ENCODE assay signal across 16 cellular contexts in the genomic region with DNA sequence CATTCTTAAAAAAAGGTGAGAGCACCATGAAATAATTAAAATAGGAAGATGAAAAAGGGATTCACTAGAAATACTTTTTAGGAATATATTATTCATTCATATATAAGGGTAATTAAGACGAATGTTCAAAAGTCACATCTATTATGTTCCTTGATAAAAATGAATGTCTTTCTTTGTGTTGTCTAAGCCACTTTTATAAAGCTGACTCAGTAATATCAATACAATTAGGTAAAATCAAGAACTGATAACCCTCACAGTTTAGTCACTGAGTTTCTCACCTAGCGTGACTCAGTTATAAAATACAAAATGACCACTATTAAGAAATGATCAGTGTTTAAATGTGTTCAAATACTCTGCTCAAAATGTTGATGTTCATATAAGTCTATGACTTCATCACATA.
A peak's percentile ranks its signal among the peaks of the same experiment; 100 is the strongest.
DNase-seq lines count a peak whose midpoint lies in the region; ATAC-seq, FAIRE-seq and TF ChIP-seq lines count a peak whose summit lies in the region.
"Had no signal": no experiment of that assay in that cellular context is flagged by ENCODE, and none has a peak within 500 bp of the region (broad histone marks: within the 10 kb centered on the region; RNA-seq: fewer than 3 reads in every experiment).

No MANE protein-coding gene starts in this region.

- in situ Hi-C loops in IMR-90 (cut with MboI; ENCODE audit: low sequenced_read_pairs): no loop called here
- in situ Hi-C loops in K562 (cut with MboI): no loop called here

- H4K5ac ChIP-seq in IMR-90 (ENCODE audit: low read depth, low read length): no peak overlapping the region

- peak; percentile 68 for FAIRE-seq in D721Med (lab: Jason Lieb, UNC)
- FAIRE-seq in K562 (lab: Jason Lieb, UNC): no peak
- FAIRE-seq: GM12878 had no signal

- no peaks in the 10 kb centered on the region for H3K9me3 ChIP-seq in IMR-90 (ENCODE audit: control insufficient read depth, insufficient read depth, low read length)
- no peaks in the 10 kb centered on the region for H3K9me3 ChIP-seq in K562 (replicated peaks; ENCODE audit: control insufficient read depth, insufficient read depth, low read depth, low read length)
- no peaks in the 10 kb centered on the region for H3K9me3 ChIP-seq in adrenal gland (replicated peaks in 1 of 3)
- H3K9me3 ChIP-seq: BLaER1 treated with 17β-estradiol and CSF1 and Interleukin-3, amounts not matched to agents 10 nM and 100 nM had no signal

- ATAC-seq in IMR-90 (ENCODE audit: low read depth) (no peak; the same call in 1 of the 2 replicates), K562 (no peak), HG02938 (IDR thresholded peaks at IDR 0.05; ENCODE audit: unreplicated experiment) (no peak)
- ATAC-seq: CD8-positive, alpha-beta T cell; GM12878 had no signal

- no peak for TF ChIP-seq EP300 in K562 (IDR thresholded peaks at IDR 0.05; ENCODE audit: low read length)

- H3K36me3 ChIP-seq in IMR-90 (ENCODE audit: control insufficient read depth, insufficient read depth, low read length): peaks cover 3% of the 10 kb centered on the region; the same call in 1 of the 2 replicates
- H3K36me3 ChIP-seq in K562 (ENCODE audit: control insufficient read depth, insufficient read depth, low read length): no peaks in the 10 kb centered on the region
- no peaks in the 10 kb centered on the region for H3K36me3 ChIP-seq in adrenal gland (replicated peaks in 1 of 2)

- no peaks in the 10 kb centered on the region for H3K79me2 ChIP-seq in K562 (ENCODE audit: control insufficient read depth, insufficient read depth, low read length)

- TF ChIP-seq RAD21 in IMR-90 (IDR thresholded peaks at IDR 0.05; ENCODE audit: low read length) (no peak), K562 (CRISPR knock-in tag; conservative IDR thresholded peaks at IDR 0.05 in 1 of 2, IDR thresholded peaks at IDR 0.05 in 1 of 2) (no peak)

- no CpG with 5 or more reads among the region's 2 CpGs for WGBS in IMR-90 (ENCODE audit: extremely low coverage in 2 of 2, insufficient read length in 1 of 2), 2 experiments
- 75% methylated on average over 2 of the region's 2 CpGs for WGBS in K562 (ENCODE audit: insufficient coverage, low coverage, missing lambda C conversion rate)
- 93 to 99% (median 95%) methylated on average over 2 of the region's 2 CpGs for WGBS in adrenal gland, 4 donors

- no peak overlapping the region for H3K14ac ChIP-seq in IMR-90 (replicated peaks; ENCODE audit: low read depth, low read length)

- H3K23ac ChIP-seq in IMR-90 (ENCODE audit: low read depth, low read length): no peak overlapping the region

- intact Hi-C loops in IMR-90 (cut with micrococcal nuclease) (no loop called here), K562 (cut with micrococcal nuclease) (no loop called here), adrenal gland (cut with DNase I) (no loop called here)

- no peak for TF ChIP-seq POLR2A in IMR-90 (IDR thresholded peaks at IDR 0.05; ENCODE audit: low read depth, low read length)
- TF ChIP-seq POLR2A in K562 (conservative IDR thresholded peaks at IDR 0.05): no peak
- no peak for TF ChIP-seq POLR2A in adrenal gland (IDR thresholded peaks at IDR 0.05)

- TF ChIP-seq CTCF in D721Med (IDR thresholded peaks at IDR 0.05; ENCODE audit: insufficient read depth, missing control alignments): no peak
- no peak for TF ChIP-seq CTCF in IMR-90 (conservative IDR thresholded peaks at IDR 0.05; ENCODE audit: low read depth, low read length)
- no peak for TF ChIP-seq CTCF in K562 (IDR thresholded peaks at IDR 0.05 in 2 of 3, conservative IDR thresholded peaks at IDR 0.05 in 1 of 3; ENCODE audit: insufficient read depth in 2 of 3, low read depth in 1 of 3, low read length in 3 of 3)
- TF ChIP-seq CTCF in adrenal gland (IDR thresholded peaks at IDR 0.05): no peak

- no peak overlapping the region for H4K8ac ChIP-seq in IMR-90 (ENCODE audit: low read depth in 2 of 2, low read length in 2 of 2)

- BruUV-seq in IMR-90 (replicated peaks; lab: Mats Ljungman, UMichigan) (no TSS peak), K562 (replicated peaks; lab: Mats Ljungman, UMichigan) (no TSS peak)

- H3K4me3 ChIP-seq in IMR-90 (ENCODE audit: insufficient read depth, low read depth, low read length) (no peak overlapping the region), K562 (no peak overlapping the region), adrenal gland (no peak overlapping the region)
- H3K4me3 ChIP-seq: BLaER1 treated with 17β-estradiol and CSF1 and Interleukin-3, amounts not matched to agents 10 nM and 100 nM; GM12878 had no signal

- no peaks in the 10 kb centered on the region for H4K20me1 ChIP-seq in IMR-90 (ENCODE audit: insufficient read depth, low read length)
- H4K20me1 ChIP-seq in K562 (replicated peaks; ENCODE audit: control insufficient read depth, insufficient read depth, low read length): no peaks in the 10 kb centered on the region
- H4K20me1 ChIP-seq: BLaER1 treated with 17β-estradiol and CSF1 and Interleukin-3, amounts not matched to agents 10 nM and 100 nM had no signal

- H3K4me1 ChIP-seq in IMR-90 (ENCODE audit: control insufficient read depth, insufficient read depth, low read length): no peaks in the 10 kb centered on the region
- no peaks in the 10 kb centered on the region for H3K4me1 ChIP-seq in K562 (replicated peaks in 1 of 2; ENCODE audit: control insufficient read depth in 2 of 2, insufficient read depth in 2 of 2, low read length in 2 of 2)
- no peaks in the 10 kb centered on the region for H3K4me1 ChIP-seq in adrenal gland (replicated peaks in 1 of 2)
- H3K4me1 ChIP-seq: BLaER1 treated with 17β-estradiol and CSF1 and Interleukin-3, amounts not matched to agents 10 nM and 100 nM had no signal

- CTCF ChIA-PET in IMR-90 (lab: Yijun Ruan, JAX): no interaction called here
- CTCF ChIA-PET in K562 (lab: Yijun Ruan, JAX; ENCODE audit: low intra/inter-chr PET ratio): no interaction called here

- H3K56ac ChIP-seq in IMR-90 (ENCODE audit: extremely low read depth, insufficient read depth, low read length): no peak overlapping the region

- H3K4ac ChIP-seq in IMR-90 (ENCODE audit: low read depth, low read length): no peak overlapping the region

- H3K27ac ChIP-seq in IMR-90 (ENCODE audit: insufficient read depth, low read length) (no peak overlapping the region), K562 (ENCODE audit: extremely low read depth, low read depth, low read length) (no peak overlapping the region), adrenal gland (no peak overlapping the region)
- H3K27ac ChIP-seq: BLaER1 treated with 17β-estradiol and CSF1 and Interleukin-3, amounts not matched to agents 10 nM and 100 nM had no signal

- no peak overlapping the region for H3K9ac ChIP-seq in IMR-90 (ENCODE audit: low read depth, low read length)
- no peak overlapping the region for H3K9ac ChIP-seq in K562 (ENCODE audit: insufficient read depth in 1 of 2, low read depth in 2 of 2, low read length in 2 of 2)
- H3K9ac ChIP-seq: BLaER1 treated with 17β-estradiol and CSF1 and Interleukin-3, amounts not matched to agents 10 nM and 100 nM had no signal

- H2AFZ ChIP-seq in IMR-90 (replicated peaks; ENCODE audit: low read length, poor library complexity) (no peak overlapping the region), K562 (ENCODE audit: low read depth, low read length) (no peak overlapping the region)

- H2AK5ac ChIP-seq in IMR-90 (ENCODE audit: low read depth, low read length): no peak overlapping the region

- H2AK9ac ChIP-seq in IMR-90 (replicated peaks; ENCODE audit: low read depth, low read length, poor library complexity): no peak overlapping the region

- no peak overlapping the region for H3K18ac ChIP-seq in IMR-90 (ENCODE audit: low read depth, low read length)

- H2BK20ac ChIP-seq in IMR-90 (ENCODE audit: low read depth, low read length): no peak overlapping the region

- no peak overlapping the region for H2BK5ac ChIP-seq in IMR-90 (ENCODE audit: low read depth, low read length, poor library complexity, severe bottlenecking)

- no peak for DNase-seq in D721Med (ENCODE audit: insufficient read length, low spot score)
- DNase-seq in IMR-90: no peak
- no peak for DNase-seq in K562 (ENCODE audit: extremely low read depth in 1 of 4, low spot score in 3 of 4)
- no peak for DNase-seq in SIG-M5 (lab: John Stamatoyannopoulos, UW)
- no peak for DNase-seq in adrenal gland
- DNase-seq in dedifferentiated amniotic fluid mesenchymal stem cell (ENCODE audit: extremely low spot score): no peak
- DNase-seq: Calu3; CD8-positive, alpha-beta T cell; DMS 273 treated with DMSO at 0.1 percent for 48 hours; DMS53; DND-41; GOT3; H9 had no signal

- no peak overlapping the region for H4K91ac ChIP-seq in IMR-90 (ENCODE audit: insufficient read depth, low read depth, low read length)

- H2BK120ac ChIP-seq in IMR-90 (ENCODE audit: low read depth, low read length): no peak overlapping the region

- H3K79me1 ChIP-seq in IMR-90 (ENCODE audit: low read depth in 1 of 2, low read length in 2 of 2): no peaks in the 10 kb centered on the region; a peak in 1 of 4 replicates

- H2BK15ac ChIP-seq in IMR-90 (ENCODE audit: low read depth, low read length): no peak overlapping the region

- dilution Hi-C loops in IMR-90 (cut with HindIII; ENCODE audit: low sequenced_read_pairs, unreplicated experiment): no loop called here

- POLR2A ChIA-PET in IMR-90 (lab: Charles Lee; ENCODE audit: unreplicated experiment): no interaction called here
- POLR2A ChIA-PET in K562 (lab: Yijun Ruan, JAX): no interaction called here

- H3K4me2 ChIP-seq in IMR-90 (ENCODE audit: low read depth, low read length) (no peak overlapping the region), K562 (ENCODE audit: insufficient read depth, low read length) (no peak overlapping the region)
- H3K4me2 ChIP-seq: BLaER1 treated with 17β-estradiol and CSF1 and Interleukin-3, amounts not matched to agents 10 nM and 100 nM had no signal

- H3K27me3 ChIP-seq in IMR-90 (ENCODE audit: control insufficient read depth, insufficient read depth, low read length): no peaks in the 10 kb centered on the region
- no peaks in the 10 kb centered on the region for H3K27me3 ChIP-seq in K562 (ENCODE audit: control insufficient read depth in 2 of 2, insufficient read depth in 2 of 2, low read length in 2 of 2)
- no peaks in the 10 kb centered on the region for H3K27me3 ChIP-seq in adrenal gland
- H3K27me3 ChIP-seq: BLaER1 treated with 17β-estradiol and CSF1 and Interleukin-3, amounts not matched to agents 10 nM and 100 nM had no signal

- H3K9me1 ChIP-seq in IMR-90 (ENCODE audit: insufficient read depth, low read length) (no peaks in the 10 kb centered on the region), K562 (ENCODE audit: control insufficient read depth, insufficient read depth, low read length) (no peaks in the 10 kb centered on the region)

TF ChIP-seq in IMR-90, 13 proteins besides CTCF, POLR2A, EP300 and RAD21 (continues in another document):
- no peak for TF ChIP-seq BHLHE40 (IDR thresholded peaks at IDR 0.05; ENCODE audit: low read depth, low read length)
- no peak for TF ChIP-seq MAZ (IDR thresholded peaks at IDR 0.05; ENCODE audit: borderline replicate concordance, low read depth, low read length)
- TF ChIP-seq FOS (IDR thresholded peaks at IDR 0.05; ENCODE audit: low read depth, low read length): no peak

TF ChIP-seq in K562, 482 proteins besides CTCF, POLR2A, EP300 and RAD21 (continues in another document):
- TF ChIP-seq ZNF316 (IDR thresholded peaks at IDR 0.05): peak; percentile 77
- TF ChIP-seq MAFF (IDR thresholded peaks at IDR 0.05; ENCODE audit: low read length): peak; percentile 34; the same call in 1 of the 2 replicates
- peak; percentile 64 for TF ChIP-seq C11orf30 (IDR thresholded peaks at IDR 0.05; ENCODE audit: low read depth)
